23 cellular contexts compared by ENCODE assay signal in the genomic region with DNA sequence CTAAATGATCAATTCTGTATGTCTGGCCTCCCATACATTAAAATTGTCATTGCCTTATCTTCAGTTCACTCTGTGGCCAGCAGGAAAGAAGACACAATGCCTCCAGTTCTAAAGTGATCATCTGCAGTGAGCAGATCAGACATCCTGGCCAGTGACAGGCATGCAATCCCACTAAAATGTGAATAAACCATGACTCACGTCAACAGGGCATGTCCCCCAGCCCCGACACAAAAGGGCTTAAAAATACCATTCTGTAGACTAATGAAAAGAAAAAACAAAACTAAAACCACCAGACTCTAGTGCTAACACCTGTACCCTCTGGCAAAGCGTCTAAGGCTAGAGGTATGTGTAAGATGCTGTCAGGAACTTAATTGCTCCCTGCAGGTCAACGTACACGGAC. TPM values are rescaled to one million over a fixed set of nuclear protein-coding genes. Genes with fewer than 3 reads are reported as not detected.
DNase-seq lines count a peak whose midpoint lies in the region; ATAC-seq and TF ChIP-seq lines count a peak whose summit lies in the region.
"Had no signal": no experiment of that assay in that cellular context is flagged by ENCODE, and none has a peak within 500 bp of the region (broad histone marks: within the 10 kb centered on the region; RNA-seq: fewer than 3 reads in every experiment).

No MANE protein-coding gene starts in this region.

- H2AFZ ChIP-seq in mesenchymal stem cell (ENCODE audit: low read depth, low read length): no peak overlapping the region

- CTCF ChIA-PET in BJ (lab: Yijun Ruan, JAX): interaction anchor here (1.3 kb wide), 1 partner anchor 13 kb away, joined by 7 read pairs; no protein-coding TSS in a partner anchor

- H3K23ac ChIP-seq in mesenchymal stem cell (ENCODE audit: low read length in 2 of 2): no peak overlapping the region

- H4K8ac ChIP-seq in mesenchymal stem cell (ENCODE audit: low read length): no peak overlapping the region

- peaks cover 9% of the 10 kb centered on the region for H3K79me1 ChIP-seq in mesenchymal stem cell (replicated peaks; ENCODE audit: low read length, poor library complexity, severe bottlenecking)

- H3K27me3 ChIP-seq in BJ (ENCODE audit: control insufficient read depth, insufficient read depth, low read length): no peaks in the 10 kb centered on the region
- no peaks in the 10 kb centered on the region for H3K27me3 ChIP-seq in MG63
- H3K27me3 ChIP-seq in brain microvascular endothelial cell (replicated peaks): no peaks in the 10 kb centered on the region
- no peaks in the 10 kb centered on the region for H3K27me3 ChIP-seq in mesenchymal stem cell (ENCODE audit: control insufficient read depth in 1 of 2, insufficient read depth in 1 of 2, low read length in 2 of 2)
- H3K27me3 ChIP-seq: BLaER1 treated with 17β-estradiol and CSF1 and Interleukin-3, amounts not matched to agents 10 nM and 100 nM; body of pancreas; heart right ventricle; right atrium auricular region; upper lobe of left lung had no signal

- H2BK15ac ChIP-seq in mesenchymal stem cell (ENCODE audit: low read depth, poor library complexity, severe bottlenecking): no peak overlapping the region

- in situ Hi-C loops in brain microvascular endothelial cell (cut with HindIII; ENCODE audit: low pct_ligation_motif_present, low sequenced_read_pairs): no loop called here

- H3K4me2 ChIP-seq in mesenchymal stem cell (ENCODE audit: low read length, poor library complexity, severe bottlenecking): no peak overlapping the region
- H3K4me2 ChIP-seq: BLaER1 treated with 17β-estradiol and CSF1 and Interleukin-3, amounts not matched to agents 10 nM and 100 nM had no signal

- no peak overlapping the region for H2BK5ac ChIP-seq in mesenchymal stem cell (ENCODE audit: low read depth, low read length, poor library complexity, severe bottlenecking)

- H2AK5ac ChIP-seq in mesenchymal stem cell (ENCODE audit: low read length, severe bottlenecking): no peak overlapping the region

- no peak overlapping the region for H4K91ac ChIP-seq in mesenchymal stem cell (ENCODE audit: low read length)

- H3K14ac ChIP-seq in mesenchymal stem cell (ENCODE audit: low read length in 2 of 2): no peak overlapping the region

- H2BK120ac ChIP-seq in mesenchymal stem cell (ENCODE audit: low read depth, low read length): no peak overlapping the region

- WGBS in mesenchymal stem cell: 9% methylated on average over 5 of the region's 5 CpGs

- H3K9me3 ChIP-seq in MG63: no peaks in the 10 kb centered on the region
- no peaks in the 10 kb centered on the region for H3K9me3 ChIP-seq in mesenchymal stem cell (ENCODE audit: control insufficient read depth, low read length)
- H3K9me3 ChIP-seq: BLaER1 treated with 17β-estradiol and CSF1 and Interleukin-3, amounts not matched to agents 10 nM and 100 nM; body of pancreas; heart right ventricle; left ventricle myocardium inferior; right atrium auricular region; upper lobe of left lung had no signal

- no peak overlapping the region for H3K4ac ChIP-seq in mesenchymal stem cell (ENCODE audit: low read depth in 1 of 2, low read length in 2 of 2)

- TF ChIP-seq CTCF in BJ (IDR thresholded peaks at IDR 0.05; ENCODE audit: insufficient read depth, low read depth, low read length) (peak; percentile 19; the same call in 1 of the 2 replicates), brain microvascular endothelial cell (IDR thresholded peaks at IDR 0.05; ENCODE audit: low read depth, low read length, missing control alignments) (peak; percentile 52)

- no peak overlapping the region for H3K18ac ChIP-seq in mesenchymal stem cell (ENCODE audit: low read depth in 1 of 2, low read length in 2 of 2)

- DNase-seq in BJ (ENCODE audit: low read depth) (peak; percentile 24), MG63 (peak; percentile 8), brain microvascular endothelial cell (peak; percentile 80), mesenchymal stem cell (peak; percentile 61), NCI-H2196 (lab: John Stamatoyannopoulos, UW; ENCODE audit: unreplicated experiment) (no peak), C1 segment of cervical spinal cord (lab: John Stamatoyannopoulos, UW) (no peak), germinal center (ENCODE audit: low spot score) (no peak)
- DNase-seq: activated CD4-positive, alpha-beta memory T cell treated with anti-CD3 and anti-CD28 coated beads, Interleukin-2, amount 10 ng/mL, durations not matched to agents 7 days and 5 days; body of pancreas; DND-41; effector memory CD4-positive, alpha-beta T cell; heart right ventricle; KG1; left ventricle myocardium inferior; NCI-H510A; nephron progenitor cell; upper lobe of left lung had no signal

- H3K9ac ChIP-seq in mesenchymal stem cell (ENCODE audit: low read length): no peak overlapping the region
- H3K9ac ChIP-seq: BLaER1 treated with 17β-estradiol and CSF1 and Interleukin-3, amounts not matched to agents 10 nM and 100 nM had no signal

- H3K36me3 ChIP-seq in BJ (ENCODE audit: control insufficient read depth, insufficient read depth, low read length) (peaks cover 6% of the 10 kb centered on the region), MG63 (peaks cover 48% of the 10 kb centered on the region), brain microvascular endothelial cell (replicated peaks) (peaks cover 32% of the 10 kb centered on the region), mesenchymal stem cell (ENCODE audit: control insufficient read depth in 1 of 2, insufficient read depth in 2 of 2, low read depth in 1 of 2, low read length in 2 of 2) (peaks cover 34 to 63% of the 10 kb centered on the region in 2 experiments)

- peaks cover 7% of the 10 kb centered on the region for H3K4me1 ChIP-seq in mesenchymal stem cell (ENCODE audit: control insufficient read depth, insufficient read depth, low read depth, low read length)
- H3K4me1 ChIP-seq: BLaER1 treated with 17β-estradiol and CSF1 and Interleukin-3, amounts not matched to agents 10 nM and 100 nM; body of pancreas; heart right ventricle; left ventricle myocardium inferior; right atrium auricular region; upper lobe of left lung had no signal

- H3K4me3 ChIP-seq in BJ (ENCODE audit: low read depth, low read length) (no peak overlapping the region), MG63 (no peak overlapping the region), brain microvascular endothelial cell (ENCODE audit: low read depth, low read length) (no peak overlapping the region), mesenchymal stem cell (ENCODE audit: insufficient read depth in 1 of 2, low read depth in 1 of 2, low read length in 2 of 2) (no peak overlapping the region)
- H3K4me3 ChIP-seq: BLaER1 treated with 17β-estradiol and CSF1 and Interleukin-3, amounts not matched to agents 10 nM and 100 nM; body of pancreas; heart right ventricle; left ventricle myocardium inferior; right atrium auricular region; upper lobe of left lung had no signal

- POLR2A ChIA-PET in BJ (lab: Charles Lee): no interaction called here

- no peak overlapping the region for H2BK12ac ChIP-seq in mesenchymal stem cell (ENCODE audit: low read length in 2 of 2)

- H3K27ac ChIP-seq in brain microvascular endothelial cell: peak overlapping the region; percentile 71
- H3K27ac ChIP-seq in mesenchymal stem cell (ENCODE audit: low read length, poor library complexity, severe bottlenecking): no peak overlapping the region
- H3K27ac ChIP-seq: BLaER1 treated with 17β-estradiol and CSF1 and Interleukin-3, amounts not matched to agents 10 nM and 100 nM; body of pancreas; heart right ventricle; left ventricle myocardium inferior; right atrium auricular region; upper lobe of left lung had no signal

- no peak for ATAC-seq in GM19455 (IDR thresholded peaks at IDR 0.05; ENCODE audit: unreplicated experiment)
- ATAC-seq: body of pancreas; heart right ventricle; Right ventricle myocardium inferior; stimulated activated memory B cell treated with anti-CD40 and anti-IgM and Interleukin-4, amounts not matched to agents 10 μg/mL and 1 μg/mL and 100 μg/mL, for 72 hours had no signal

RNA-seq across cellular contexts. Expression of a gene that starts 38.5 kb away (rescaled TPM):
- 12.3 and 13.7 TPM in 2 replicates for polyA plus RNA-seq in BJ (2011; rRNA removed)
- 8.6 and 11.7 TPM in 2 replicates for polyA minus RNA-seq in BJ (2011; rRNA and poly(A)+ RNA removed)
- 15.2 and 20.1 TPM in 2 replicates for total RNA-seq in MG63 (2014; rRNA removed; shearing (Covaris generic); ENCODE audit: low replicate concordance)
- polyA plus RNA-seq in mesenchymal stem cell (2013, experiment 1 of 2): 8.4 TPM
- 8.3 TPM for polyA plus RNA-seq in mesenchymal stem cell (2013, experiment 2 of 2)

RNA-seq across cellular contexts. Expression of a gene that starts 39.0 kb away (rescaled TPM):
- polyA plus RNA-seq in BJ (2011; rRNA removed): 2.8 and 4.9 TPM in 2 replicates
- 5.2 and 7.2 TPM in 2 replicates for polyA minus RNA-seq in BJ (2011; rRNA and poly(A)+ RNA removed)
- 14.8 and 17.2 TPM in 2 replicates for total RNA-seq in MG63 (2014; rRNA removed; shearing (Covaris generic); ENCODE audit: low replicate concordance)
- polyA plus RNA-seq in mesenchymal stem cell (2013, experiment 1 of 2): 8.9 TPM
- polyA plus RNA-seq in mesenchymal stem cell (2013, experiment 2 of 2): 8.5 TPM

RNA-seq across cellular contexts. Expression of a gene that starts 48.9 kb away (rescaled TPM):
- not detected in 2 replicates for polyA plus RNA-seq in BJ (2011; rRNA removed)
- polyA minus RNA-seq in BJ (2011; rRNA and poly(A)+ RNA removed): not detected in 2 replicates
- total RNA-seq in MG63 (2014; rRNA removed; shearing (Covaris generic); ENCODE audit: low replicate concordance): not detected in 2 replicates
- not detected for polyA plus RNA-seq in mesenchymal stem cell (2013, experiment 1 of 2)
- polyA plus RNA-seq in mesenchymal stem cell (2013, experiment 2 of 2): not detected
- total RNA-seq: activated CD4-positive, alpha-beta memory T cell treated with anti-CD3 and anti-CD28 coated beads, Interleukin-2, amount 10 ng/mL, durations not matched to agents 7 days and 5 days; activated T-helper 1 cell treated with anti-CD3 and anti-CD28 coated beads, Interleukin-12 subunit alpha, Interleukin-12 subunit beta, Interleukin-2, Interleukin-4 antibody, amounts not matched to agents 30 ng/mL and 10 ng/mL and 1 ng/mL, durations not matched to agents 14 hours and 24 hours and 36 hours; body of pancreas; heart right ventricle; left ventricle myocardium inferior; right atrium auricular region; Right ventricle myocardium inferior; upper lobe of left lung had no signal
- polyA plus RNA-seq: heart right ventricle had no signal

Comparison
In these comparisons a context has a peak if more than half of its experiments do, and no peak if none do; other contexts are left out.
1. DNase-seq: peak in BJ (single experiment), MG63 (single experiment), brain microvascular endothelial cell (single experiment) and mesenchymal stem cell (single experiment); none in NCI-H2196 (single experiment), C1 segment of cervical spinal cord (0 of 14) and germinal center (single experiment).